In genomic region chr4:101156619-101157310, GRCh38 we compare ENCODE assay signal across 14 cellular contexts.
DNase-seq lines count a peak whose midpoint lies in the region; ATAC-seq and TF ChIP-seq lines count a peak whose summit lies in the region.
"Had no signal": no experiment of that assay in that cellular context is flagged by ENCODE, and none has a peak within 500 bp of the region (broad histone marks: within the 10 kb centered on the region; RNA-seq: fewer than 3 reads in every experiment).

No MANE protein-coding gene starts in this region.

- CTCF ChIA-PET in RWPE1 (lab: Yijun Ruan, JAX) = interaction anchor here (0.7 kb wide), 1 partner anchor 150 kb away, joined by 3 read pairs; no protein-coding TSS in a partner anchor

- no peak overlapping the region for H3K9ac ChIP-seq in endodermal cell (ENCODE audit: extremely low read depth, low read length, poor library complexity, severe bottlenecking)

- H3K27ac ChIP-seq in RWPE1 = peak overlapping the region; percentile 69
- H3K27ac ChIP-seq in endodermal cell (ENCODE audit: low read depth, low read length) = no peak overlapping the region
- H3K27ac ChIP-seq: right atrium auricular region had no signal

- POLR2A ChIA-PET in RWPE1 (lab: Yijun Ruan, JAX; ENCODE audit: low non-redundant PET) = no interaction called here

- peak overlapping the region; percentile 50 to 83 for H3K27ac Mint-ChIP-seq in activated naive CD4-positive, alpha-beta T cell treated with anti-CD3 and anti-CD28 coated beads, Interleukin-2, amount 50 U/mL, for 72 hours
- peak overlapping the region; percentile 52 for H3K27ac Mint-ChIP-seq in endodermal cell
- H3K27ac Mint-ChIP-seq: mesothelial cell of epicardium had no signal

- H3K4me3 ChIP-seq in endodermal cell (ENCODE audit: low read length) = no peak overlapping the region
- H3K4me3 ChIP-seq: right atrium auricular region had no signal

- 85 to 97% methylated on average over 3 to 6 of the region's 6 CpGs for WGBS in endodermal cell (ENCODE audit: insufficient coverage in 1 of 2, insufficient read length in 1 of 2), 2 experiments

- peaks cover 10% of the 10 kb centered on the region for H3K4me1 ChIP-seq in endodermal cell (ENCODE audit: control insufficient read depth, insufficient read depth, low read length)

- no peaks in the 10 kb centered on the region for H3K36me3 ChIP-seq in endodermal cell (ENCODE audit: control insufficient read depth, insufficient read depth, low read length)
- H3K36me3 ChIP-seq: right atrium auricular region had no signal

- H3K4me1 Mint-ChIP-seq in endodermal cell = peaks cover 61% of the 10 kb centered on the region

- peaks cover 0 to 7% of the 10 kb centered on the region in 2 donors for H3K9me3 Mint-ChIP-seq in activated naive CD4-positive, alpha-beta T cell treated with anti-CD3 and anti-CD28 coated beads, Interleukin-2, amount 50 U/mL, for 72 hours
- H3K9me3 Mint-ChIP-seq in endodermal cell = no peaks in the 10 kb centered on the region
- H3K9me3 Mint-ChIP-seq: mesothelial cell of epicardium had no signal

- peak; percentile 28 to 39 for ATAC-seq in activated naive CD4-positive, alpha-beta T cell treated with anti-CD3 and anti-CD28 coated beads, Interleukin-2, amount 50 U/mL, for 72 hours
- ATAC-seq in HG03025 (IDR thresholded peaks at IDR 0.05; ENCODE audit: low FRiP score, unreplicated experiment) (no peak), GM21367 (IDR thresholded peaks at IDR 0.05; ENCODE audit: unreplicated experiment) (no peak)

- no peak overlapping the region for H3K4me3 Mint-ChIP-seq in endodermal cell
- H3K4me3 Mint-ChIP-seq: mesothelial cell of epicardium had no signal

- H3K27me3 Mint-ChIP-seq in endodermal cell (ENCODE audit: insufficient read depth) = no peaks in the 10 kb centered on the region

- no peak for TF ChIP-seq CTCF in RWPE1 (conservative IDR thresholded peaks at IDR 0.05; ENCODE audit: low read depth)
- no peak for TF ChIP-seq CTCF in endodermal cell (conservative IDR thresholded peaks at IDR 0.05)

- H3K9me3 ChIP-seq in endodermal cell (ENCODE audit: control insufficient read depth, low read length) = no peaks in the 10 kb centered on the region
- H3K9me3 ChIP-seq: right atrium auricular region had no signal

- no peaks in the 10 kb centered on the region for H3K27me3 ChIP-seq in endodermal cell (ENCODE audit: control insufficient read depth, insufficient read depth, low read length, poor library complexity, severe bottlenecking)
- H3K27me3 ChIP-seq: right atrium auricular region had no signal

- DNase-seq in activated naive CD4-positive, alpha-beta T cell treated with anti-CD3 and anti-CD28 coated beads, Interleukin-2, amount 50 U/mL, for 72 hours (ENCODE audit: low spot score in 2 of 2) = no peak
- no peak for DNase-seq in activated naive CD4-positive, alpha-beta T cell (lab: John Stamatoyannopoulos, UW)
- no peak for DNase-seq in RWPE1 (ENCODE audit: low spot score)
- no peak for DNase-seq in endodermal cell
- no peak for DNase-seq in cerebellum (ENCODE audit: low spot score)
- no peak for DNase-seq in DMS153 (lab: John Stamatoyannopoulos, UW)
- DNase-seq: activated naive CD4-positive, alpha-beta T cell treated with anti-CD3 and anti-CD28 coated beads, Interleukin-2, amount 50 U/mL, for 16 hours; effector memory CD4-positive, alpha-beta T cell; hippocampal formation; NCI-H2081 had no signal

- peaks cover 6 to 11% of the 10 kb centered on the region in 2 donors for H3K36me3 Mint-ChIP-seq in activated naive CD4-positive, alpha-beta T cell treated with anti-CD3 and anti-CD28 coated beads, Interleukin-2, amount 50 U/mL, for 72 hours
- no peaks in the 10 kb centered on the region for H3K36me3 Mint-ChIP-seq in endodermal cell (ENCODE audit: low read depth)
- H3K36me3 Mint-ChIP-seq: mesothelial cell of epicardium had no signal

Comparison
In these comparisons a context has a peak if more than half of its experiments do, and no peak if none do; other contexts are left out.
1. ATAC-seq: peak in activated naive CD4-positive, alpha-beta T cell treated with anti-CD3 and anti-CD28 coated beads, Interleukin-2, amount 50 U/mL, for 72 hours (2 of 2); none in HG03025 (single experiment) and GM21367 (single experiment).